Comparison of ENCODE assay signal across 1 cellular context in genomic region chr1:208047476-208047934, GRCh38.
TF ChIP-seq lines count a peak whose summit lies in the region.

No MANE protein-coding gene starts in this region.

TF ChIP-seq in GM23338, 12 proteins besides CTCF, POLR2A, EP300 and RAD21 (continued from another document):
- TF ChIP-seq, protein P1, sequence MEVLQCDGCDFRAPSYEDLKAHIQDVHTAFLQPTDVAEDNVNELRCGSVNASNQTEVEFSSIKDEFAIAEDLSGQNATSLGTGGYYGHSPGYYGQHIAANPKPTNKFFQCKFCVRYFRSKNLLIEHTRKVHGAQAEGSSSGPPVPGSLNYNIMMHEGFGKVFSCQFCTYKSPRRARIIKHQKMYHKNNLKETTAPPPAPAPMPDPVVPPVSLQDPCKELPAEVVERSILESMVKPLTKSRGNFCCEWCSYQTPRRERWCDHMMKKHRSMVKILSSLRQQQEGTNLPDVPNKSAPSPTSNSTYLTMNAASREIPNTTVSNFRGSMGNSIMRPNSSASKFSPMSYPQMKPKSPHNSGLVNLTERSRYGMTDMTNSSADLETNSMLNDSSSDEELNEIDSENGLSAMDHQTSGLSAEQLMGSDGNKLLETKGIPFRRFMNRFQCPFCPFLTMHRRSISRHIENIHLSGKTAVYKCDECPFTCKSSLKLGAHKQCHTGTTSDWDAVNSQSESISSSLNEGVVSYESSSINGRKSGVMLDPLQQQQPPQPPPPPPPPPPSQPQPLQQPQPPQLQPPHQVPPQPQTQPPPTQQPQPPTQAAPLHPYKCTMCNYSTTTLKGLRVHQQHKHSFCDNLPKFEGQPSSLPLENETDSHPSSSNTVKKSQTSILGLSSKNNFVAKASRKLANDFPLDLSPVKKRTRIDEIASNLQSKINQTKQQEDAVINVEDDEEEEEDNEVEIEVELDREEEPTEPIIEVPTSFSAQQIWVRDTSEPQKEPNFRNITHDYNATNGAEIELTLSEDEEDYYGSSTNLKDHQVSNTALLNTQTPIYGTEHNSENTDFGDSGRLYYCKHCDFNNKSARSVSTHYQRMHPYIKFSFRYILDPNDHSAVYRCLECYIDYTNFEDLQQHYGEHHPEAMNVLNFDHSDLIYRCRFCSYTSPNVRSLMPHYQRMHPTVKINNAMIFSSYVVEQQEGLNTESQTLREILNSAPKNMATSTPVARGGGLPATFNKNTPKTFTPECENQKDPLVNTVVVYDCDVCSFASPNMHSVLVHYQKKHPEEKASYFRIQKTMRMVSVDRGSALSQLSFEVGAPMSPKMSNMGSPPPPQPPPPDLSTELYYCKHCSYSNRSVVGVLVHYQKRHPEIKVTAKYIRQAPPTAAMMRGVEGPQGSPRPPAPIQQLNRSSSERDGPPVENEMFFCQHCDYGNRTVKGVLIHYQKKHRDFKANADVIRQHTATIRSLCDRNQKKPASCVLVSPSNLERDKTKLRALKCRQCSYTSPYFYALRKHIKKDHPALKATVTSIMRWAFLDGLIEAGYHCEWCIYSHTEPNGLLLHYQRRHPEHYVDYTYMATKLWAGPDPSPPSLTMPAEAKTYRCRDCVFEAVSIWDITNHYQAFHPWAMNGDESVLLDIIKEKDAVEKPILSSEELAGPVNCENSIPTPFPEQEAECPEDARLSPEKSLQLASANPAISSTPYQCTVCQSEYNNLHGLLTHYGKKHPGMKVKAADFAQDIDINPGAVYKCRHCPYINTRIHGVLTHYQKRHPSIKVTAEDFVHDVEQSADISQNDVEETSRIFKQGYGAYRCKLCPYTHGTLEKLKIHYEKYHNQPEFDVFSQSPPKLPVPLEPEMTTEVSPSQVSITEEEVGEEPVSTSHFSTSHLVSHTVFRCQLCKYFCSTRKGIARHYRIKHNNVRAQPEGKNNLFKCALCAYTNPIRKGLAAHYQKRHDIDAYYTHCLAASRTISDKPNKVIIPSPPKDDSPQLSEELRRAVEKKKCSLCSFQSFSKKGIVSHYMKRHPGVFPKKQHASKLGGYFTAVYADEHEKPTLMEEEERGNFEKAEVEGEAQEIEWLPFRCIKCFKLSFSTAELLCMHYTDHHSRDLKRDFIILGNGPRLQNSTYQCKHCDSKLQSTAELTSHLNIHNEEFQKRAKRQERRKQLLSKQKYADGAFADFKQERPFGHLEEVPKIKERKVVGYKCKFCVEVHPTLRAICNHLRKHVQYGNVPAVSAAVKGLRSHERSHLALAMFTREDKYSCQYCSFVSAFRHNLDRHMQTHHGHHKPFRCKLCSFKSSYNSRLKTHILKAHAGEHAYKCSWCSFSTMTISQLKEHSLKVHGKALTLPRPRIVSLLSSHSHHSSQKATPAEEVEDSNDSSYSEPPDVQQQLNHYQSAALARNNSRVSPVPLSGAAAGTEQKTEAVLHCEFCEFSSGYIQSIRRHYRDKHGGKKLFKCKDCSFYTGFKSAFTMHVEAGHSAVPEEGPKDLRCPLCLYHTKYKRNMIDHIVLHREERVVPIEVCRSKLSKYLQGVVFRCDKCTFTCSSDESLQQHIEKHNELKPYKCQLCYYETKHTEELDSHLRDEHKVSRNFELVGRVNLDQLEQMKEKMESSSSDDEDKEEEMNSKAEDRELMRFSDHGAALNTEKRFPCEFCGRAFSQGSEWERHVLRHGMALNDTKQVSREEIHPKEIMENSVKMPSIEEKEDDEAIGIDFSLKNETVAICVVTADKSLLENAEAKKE (CRISPR knock-in tag; IDR thresholded peaks at IDR 0.05) = no peak
TF ChIP-seq in GM23338: peak in this region for 0.
